ENCODE assay signal across 1 cellular context in the genomic region with DNA sequence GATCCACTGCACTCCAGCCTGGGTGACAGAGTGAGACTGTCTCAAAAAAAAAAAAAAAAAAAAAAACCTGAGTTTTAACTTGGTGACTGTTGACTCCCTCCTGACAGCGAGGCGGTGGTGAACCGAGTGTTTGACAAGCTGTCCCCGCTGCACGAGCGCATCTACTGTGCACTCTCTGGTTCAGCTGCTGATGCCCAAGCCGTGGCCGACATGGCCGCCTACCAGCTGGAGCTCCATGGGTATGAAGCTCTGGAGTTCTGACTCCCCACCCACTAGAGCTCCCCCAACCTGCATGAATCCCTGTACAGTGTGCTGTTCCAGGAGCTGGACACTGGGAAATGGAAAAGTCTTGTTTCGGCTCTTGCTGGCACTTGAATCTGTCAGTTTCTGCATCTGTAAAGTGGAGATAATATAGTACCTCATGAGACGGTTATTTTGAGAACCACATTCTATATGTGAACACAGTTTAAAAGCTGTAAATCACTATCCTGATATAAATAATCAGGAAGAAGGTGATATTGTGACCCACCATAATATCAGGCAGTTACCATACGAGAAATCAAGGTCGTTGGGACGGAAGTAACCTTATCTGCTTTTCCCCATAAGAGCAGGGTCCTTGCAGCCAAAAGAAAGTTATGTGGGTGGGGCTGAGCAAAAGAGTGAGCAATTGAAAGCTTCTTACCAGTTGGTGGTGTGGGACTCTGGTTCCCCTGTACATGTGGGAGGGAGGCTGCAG.
TF ChIP-seq lines count a peak whose summit lies in the region.

No MANE protein-coding gene starts in this region.

TF ChIP-seq in K562, 482 proteins besides CTCF, POLR2A, EP300 and RAD21 (continued from another document and continues in another):
- TF ChIP-seq, protein P1, sequence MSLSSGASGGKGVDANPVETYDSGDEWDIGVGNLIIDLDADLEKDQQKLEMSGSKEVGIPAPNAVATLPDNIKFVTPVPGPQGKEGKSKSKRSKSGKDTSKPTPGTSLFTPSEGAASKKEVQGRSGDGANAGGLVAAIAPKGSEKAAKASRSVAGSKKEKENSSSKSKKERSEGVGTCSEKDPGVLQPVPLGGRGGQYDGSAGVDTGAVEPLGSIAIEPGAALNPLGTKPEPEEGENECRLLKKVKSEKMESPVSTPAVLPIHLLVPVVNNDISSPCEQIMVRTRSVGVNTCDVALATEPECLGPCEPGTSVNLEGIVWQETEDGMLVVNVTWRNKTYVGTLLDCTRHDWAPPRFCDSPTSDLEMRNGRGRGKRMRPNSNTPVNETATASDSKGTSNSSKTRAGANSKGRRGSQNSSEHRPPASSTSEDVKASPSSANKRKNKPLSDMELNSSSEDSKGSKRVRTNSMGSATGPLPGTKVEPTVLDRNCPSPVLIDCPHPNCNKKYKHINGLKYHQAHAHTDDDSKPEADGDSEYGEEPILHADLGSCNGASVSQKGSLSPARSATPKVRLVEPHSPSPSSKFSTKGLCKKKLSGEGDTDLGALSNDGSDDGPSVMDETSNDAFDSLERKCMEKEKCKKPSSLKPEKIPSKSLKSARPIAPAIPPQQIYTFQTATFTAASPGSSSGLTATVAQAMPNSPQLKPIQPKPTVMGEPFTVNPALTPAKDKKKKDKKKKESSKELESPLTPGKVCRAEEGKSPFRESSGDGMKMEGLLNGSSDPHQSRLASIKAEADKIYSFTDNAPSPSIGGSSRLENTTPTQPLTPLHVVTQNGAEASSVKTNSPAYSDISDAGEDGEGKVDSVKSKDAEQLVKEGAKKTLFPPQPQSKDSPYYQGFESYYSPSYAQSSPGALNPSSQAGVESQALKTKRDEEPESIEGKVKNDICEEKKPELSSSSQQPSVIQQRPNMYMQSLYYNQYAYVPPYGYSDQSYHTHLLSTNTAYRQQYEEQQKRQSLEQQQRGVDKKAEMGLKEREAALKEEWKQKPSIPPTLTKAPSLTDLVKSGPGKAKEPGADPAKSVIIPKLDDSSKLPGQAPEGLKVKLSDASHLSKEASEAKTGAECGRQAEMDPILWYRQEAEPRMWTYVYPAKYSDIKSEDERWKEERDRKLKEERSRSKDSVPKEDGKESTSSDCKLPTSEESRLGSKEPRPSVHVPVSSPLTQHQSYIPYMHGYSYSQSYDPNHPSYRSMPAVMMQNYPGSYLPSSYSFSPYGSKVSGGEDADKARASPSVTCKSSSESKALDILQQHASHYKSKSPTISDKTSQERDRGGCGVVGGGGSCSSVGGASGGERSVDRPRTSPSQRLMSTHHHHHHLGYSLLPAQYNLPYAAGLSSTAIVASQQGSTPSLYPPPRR (CRISPR knock-in tag; IDR thresholded peaks at IDR 0.05; ENCODE audit: borderline replicate concordance), result no peak
- TF ChIP-seq TAF15 (IDR thresholded peaks at IDR 0.05; ENCODE audit: low read depth, low read length), result no peak
- no peak for TF ChIP-seq TGIF2 (CRISPR knock-in tag; IDR thresholded peaks at IDR 0.05)
- TF ChIP-seq, protein P2, sequence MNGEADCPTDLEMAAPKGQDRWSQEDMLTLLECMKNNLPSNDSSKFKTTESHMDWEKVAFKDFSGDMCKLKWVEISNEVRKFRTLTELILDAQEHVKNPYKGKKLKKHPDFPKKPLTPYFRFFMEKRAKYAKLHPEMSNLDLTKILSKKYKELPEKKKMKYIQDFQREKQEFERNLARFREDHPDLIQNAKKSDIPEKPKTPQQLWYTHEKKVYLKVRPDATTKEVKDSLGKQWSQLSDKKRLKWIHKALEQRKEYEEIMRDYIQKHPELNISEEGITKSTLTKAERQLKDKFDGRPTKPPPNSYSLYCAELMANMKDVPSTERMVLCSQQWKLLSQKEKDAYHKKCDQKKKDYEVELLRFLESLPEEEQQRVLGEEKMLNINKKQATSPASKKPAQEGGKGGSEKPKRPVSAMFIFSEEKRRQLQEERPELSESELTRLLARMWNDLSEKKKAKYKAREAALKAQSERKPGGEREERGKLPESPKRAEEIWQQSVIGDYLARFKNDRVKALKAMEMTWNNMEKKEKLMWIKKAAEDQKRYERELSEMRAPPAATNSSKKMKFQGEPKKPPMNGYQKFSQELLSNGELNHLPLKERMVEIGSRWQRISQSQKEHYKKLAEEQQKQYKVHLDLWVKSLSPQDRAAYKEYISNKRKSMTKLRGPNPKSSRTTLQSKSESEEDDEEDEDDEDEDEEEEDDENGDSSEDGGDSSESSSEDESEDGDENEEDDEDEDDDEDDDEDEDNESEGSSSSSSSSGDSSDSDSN (IDR thresholded peaks at IDR 0.05; ENCODE audit: borderline replicate concordance in 1 of 2, low read depth in 2 of 2, low read length in 2 of 2), result no peak
- TF ChIP-seq NRF1 (conservative IDR thresholded peaks at IDR 0.05 in 1 of 2, IDR thresholded peaks at IDR 0.05 in 1 of 2), result no peak
- TF ChIP-seq, protein P3, sequence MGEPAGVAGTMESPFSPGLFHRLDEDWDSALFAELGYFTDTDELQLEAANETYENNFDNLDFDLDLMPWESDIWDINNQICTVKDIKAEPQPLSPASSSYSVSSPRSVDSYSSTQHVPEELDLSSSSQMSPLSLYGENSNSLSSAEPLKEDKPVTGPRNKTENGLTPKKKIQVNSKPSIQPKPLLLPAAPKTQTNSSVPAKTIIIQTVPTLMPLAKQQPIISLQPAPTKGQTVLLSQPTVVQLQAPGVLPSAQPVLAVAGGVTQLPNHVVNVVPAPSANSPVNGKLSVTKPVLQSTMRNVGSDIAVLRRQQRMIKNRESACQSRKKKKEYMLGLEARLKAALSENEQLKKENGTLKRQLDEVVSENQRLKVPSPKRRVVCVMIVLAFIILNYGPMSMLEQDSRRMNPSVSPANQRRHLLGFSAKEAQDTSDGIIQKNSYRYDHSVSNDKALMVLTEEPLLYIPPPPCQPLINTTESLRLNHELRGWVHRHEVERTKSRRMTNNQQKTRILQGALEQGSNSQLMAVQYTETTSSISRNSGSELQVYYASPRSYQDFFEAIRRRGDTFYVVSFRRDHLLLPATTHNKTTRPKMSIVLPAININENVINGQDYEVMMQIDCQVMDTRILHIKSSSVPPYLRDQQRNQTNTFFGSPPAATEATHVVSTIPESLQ (CRISPR knock-in tag; IDR thresholded peaks at IDR 0.05), result no peak
- TF ChIP-seq JUND (IDR thresholded peaks at IDR 0.05; ENCODE audit: borderline replicate concordance, low read depth, low read length), result no peak
- TF ChIP-seq JUND (tag; IDR thresholded peaks at IDR 0.05; ENCODE audit: borderline replicate concordance, low read depth, low read length), result no peak; the same call in 2 of the 3 replicates
- TF ChIP-seq, protein P4, sequence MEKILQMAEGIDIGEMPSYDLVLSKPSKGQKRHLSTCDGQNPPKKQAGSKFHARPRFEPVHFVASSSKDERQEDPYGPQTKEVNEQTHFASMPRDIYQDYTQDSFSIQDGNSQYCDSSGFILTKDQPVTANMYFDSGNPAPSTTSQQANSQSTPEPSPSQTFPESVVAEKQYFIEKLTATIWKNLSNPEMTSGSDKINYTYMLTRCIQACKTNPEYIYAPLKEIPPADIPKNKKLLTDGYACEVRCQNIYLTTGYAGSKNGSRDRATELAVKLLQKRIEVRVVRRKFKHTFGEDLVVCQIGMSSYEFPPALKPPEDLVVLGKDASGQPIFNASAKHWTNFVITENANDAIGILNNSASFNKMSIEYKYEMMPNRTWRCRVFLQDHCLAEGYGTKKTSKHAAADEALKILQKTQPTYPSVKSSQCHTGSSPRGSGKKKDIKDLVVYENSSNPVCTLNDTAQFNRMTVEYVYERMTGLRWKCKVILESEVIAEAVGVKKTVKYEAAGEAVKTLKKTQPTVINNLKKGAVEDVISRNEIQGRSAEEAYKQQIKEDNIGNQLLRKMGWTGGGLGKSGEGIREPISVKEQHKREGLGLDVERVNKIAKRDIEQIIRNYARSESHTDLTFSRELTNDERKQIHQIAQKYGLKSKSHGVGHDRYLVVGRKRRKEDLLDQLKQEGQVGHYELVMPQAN (IDR thresholded peaks at IDR 0.05; ENCODE audit: borderline replicate concordance), result no peak
- TF ChIP-seq, protein P5, sequence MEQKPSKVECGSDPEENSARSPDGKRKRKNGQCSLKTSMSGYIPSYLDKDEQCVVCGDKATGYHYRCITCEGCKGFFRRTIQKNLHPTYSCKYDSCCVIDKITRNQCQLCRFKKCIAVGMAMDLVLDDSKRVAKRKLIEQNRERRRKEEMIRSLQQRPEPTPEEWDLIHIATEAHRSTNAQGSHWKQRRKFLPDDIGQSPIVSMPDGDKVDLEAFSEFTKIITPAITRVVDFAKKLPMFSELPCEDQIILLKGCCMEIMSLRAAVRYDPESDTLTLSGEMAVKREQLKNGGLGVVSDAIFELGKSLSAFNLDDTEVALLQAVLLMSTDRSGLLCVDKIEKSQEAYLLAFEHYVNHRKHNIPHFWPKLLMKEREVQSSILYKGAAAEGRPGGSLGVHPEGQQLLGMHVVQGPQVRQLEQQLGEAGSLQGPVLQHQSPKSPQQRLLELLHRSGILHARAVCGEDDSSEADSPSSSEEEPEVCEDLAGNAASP (IDR thresholded peaks at IDR 0.05), result no peak
- TF ChIP-seq, protein P6, sequence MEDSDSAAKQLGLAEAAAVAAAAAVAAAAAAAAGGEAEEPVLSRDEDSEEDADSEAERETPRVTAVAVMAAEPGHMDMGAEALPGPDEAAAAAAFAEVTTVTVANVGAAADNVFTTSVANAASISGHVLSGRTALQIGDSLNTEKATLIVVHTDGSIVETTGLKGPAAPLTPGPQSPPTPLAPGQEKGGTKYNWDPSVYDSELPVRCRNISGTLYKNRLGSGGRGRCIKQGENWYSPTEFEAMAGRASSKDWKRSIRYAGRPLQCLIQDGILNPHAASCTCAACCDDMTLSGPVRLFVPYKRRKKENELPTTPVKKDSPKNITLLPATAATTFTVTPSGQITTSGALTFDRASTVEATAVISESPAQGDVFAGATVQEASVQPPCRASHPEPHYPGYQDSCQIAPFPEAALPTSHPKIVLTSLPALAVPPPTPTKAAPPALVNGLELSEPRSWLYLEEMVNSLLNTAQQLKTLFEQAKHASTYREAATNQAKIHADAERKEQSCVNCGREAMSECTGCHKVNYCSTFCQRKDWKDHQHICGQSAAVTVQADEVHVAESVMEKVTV (CRISPR knock-in tag; IDR thresholded peaks at IDR 0.05), result no peak
- no peak for TF ChIP-seq PCBP2 (IDR thresholded peaks at IDR 0.05; ENCODE audit: low read depth, low read length, poor library complexity, severe bottlenecking)
- no peak for TF ChIP-seq ZNF224 (CRISPR knock-in tag; IDR thresholded peaks at IDR 0.05)
- TF ChIP-seq, protein P7, sequence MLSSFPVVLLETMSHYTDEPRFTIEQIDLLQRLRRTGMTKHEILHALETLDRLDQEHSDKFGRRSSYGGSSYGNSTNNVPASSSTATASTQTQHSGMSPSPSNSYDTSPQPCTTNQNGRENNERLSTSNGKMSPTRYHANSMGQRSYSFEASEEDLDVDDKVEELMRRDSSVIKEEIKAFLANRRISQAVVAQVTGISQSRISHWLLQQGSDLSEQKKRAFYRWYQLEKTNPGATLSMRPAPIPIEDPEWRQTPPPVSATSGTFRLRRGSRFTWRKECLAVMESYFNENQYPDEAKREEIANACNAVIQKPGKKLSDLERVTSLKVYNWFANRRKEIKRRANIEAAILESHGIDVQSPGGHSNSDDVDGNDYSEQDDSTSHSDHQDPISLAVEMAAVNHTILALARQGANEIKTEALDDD (IDR thresholded peaks at IDR 0.05), result no peak; the same call in 1 of the 2 replicates
- TF ChIP-seq ARID1B (IDR thresholded peaks at IDR 0.05), result peak; percentile 87
- TF ChIP-seq ELF1 (tag; IDR thresholded peaks at IDR 0.05), result no peak
- TF ChIP-seq NCOR1 (IDR thresholded peaks at IDR 0.05), result peak; percentile 80
- TF ChIP-seq, protein P8, sequence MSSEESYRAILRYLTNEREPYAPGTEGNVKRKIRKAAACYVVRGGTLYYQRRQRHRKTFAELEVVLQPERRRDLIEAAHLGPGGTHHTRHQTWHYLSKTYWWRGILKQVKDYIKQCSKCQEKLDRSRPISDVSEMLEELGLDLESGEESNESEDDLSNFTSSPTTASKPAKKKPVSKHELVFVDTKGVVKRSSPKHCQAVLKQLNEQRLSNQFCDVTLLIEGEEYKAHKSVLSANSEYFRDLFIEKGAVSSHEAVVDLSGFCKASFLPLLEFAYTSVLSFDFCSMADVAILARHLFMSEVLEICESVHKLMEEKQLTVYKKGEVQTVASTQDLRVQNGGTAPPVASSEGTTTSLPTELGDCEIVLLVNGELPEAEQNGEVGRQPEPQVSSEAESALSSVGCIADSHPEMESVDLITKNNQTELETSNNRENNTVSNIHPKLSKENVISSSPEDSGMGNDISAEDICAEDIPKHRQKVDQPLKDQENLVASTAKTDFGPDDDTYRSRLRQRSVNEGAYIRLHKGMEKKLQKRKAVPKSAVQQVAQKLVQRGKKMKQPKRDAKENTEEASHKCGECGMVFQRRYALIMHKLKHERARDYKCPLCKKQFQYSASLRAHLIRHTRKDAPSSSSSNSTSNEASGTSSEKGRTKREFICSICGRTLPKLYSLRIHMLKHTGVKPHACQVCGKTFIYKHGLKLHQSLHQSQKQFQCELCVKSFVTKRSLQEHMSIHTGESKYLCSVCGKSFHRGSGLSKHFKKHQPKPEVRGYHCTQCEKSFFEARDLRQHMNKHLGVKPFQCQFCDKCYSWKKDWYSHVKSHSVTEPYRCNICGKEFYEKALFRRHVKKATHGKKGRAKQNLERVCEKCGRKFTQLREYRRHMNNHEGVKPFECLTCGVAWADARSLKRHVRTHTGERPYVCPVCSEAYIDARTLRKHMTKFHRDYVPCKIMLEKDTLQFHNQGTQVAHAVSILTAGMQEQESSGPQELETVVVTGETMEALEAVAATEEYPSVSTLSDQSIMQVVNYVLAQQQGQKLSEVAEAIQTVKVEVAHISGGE (CRISPR knock-in tag; IDR thresholded peaks at IDR 0.05), result no peak
- peak in 1 of 2 experiments; percentile 48; a peak in 2 of 4 replicates for TF ChIP-seq TRIM24 (IDR thresholded peaks at IDR 0.05)
- no peak for TF ChIP-seq KHSRP (IDR thresholded peaks at IDR 0.05)
- no peak for TF ChIP-seq ESRRB (CRISPR knock-in tag; IDR thresholded peaks at IDR 0.05; ENCODE audit: borderline replicate concordance)
- TF ChIP-seq MBD2 (IDR thresholded peaks at IDR 0.05; ENCODE audit: borderline replicate concordance, low read depth), result no peak
- TF ChIP-seq ZNF586 (CRISPR knock-in tag; conservative IDR thresholded peaks at IDR 0.05), result 0 out of 2 replicates have a peak, but pooled peaks have one; percentile 22
- peak; percentile 85 for TF ChIP-seq NFIC (IDR thresholded peaks at IDR 0.05)
- TF ChIP-seq ZBED1 (IDR thresholded peaks at IDR 0.05), result no peak
- TF ChIP-seq RBBP5 (IDR thresholded peaks at IDR 0.05; ENCODE audit: borderline replicate concordance, insufficient read depth, low read length, poor library complexity, severe bottlenecking), result no peak
- no peak for TF ChIP-seq SREBF2 (CRISPR knock-in tag; IDR thresholded peaks at IDR 0.05)
- TF ChIP-seq, protein P9, sequence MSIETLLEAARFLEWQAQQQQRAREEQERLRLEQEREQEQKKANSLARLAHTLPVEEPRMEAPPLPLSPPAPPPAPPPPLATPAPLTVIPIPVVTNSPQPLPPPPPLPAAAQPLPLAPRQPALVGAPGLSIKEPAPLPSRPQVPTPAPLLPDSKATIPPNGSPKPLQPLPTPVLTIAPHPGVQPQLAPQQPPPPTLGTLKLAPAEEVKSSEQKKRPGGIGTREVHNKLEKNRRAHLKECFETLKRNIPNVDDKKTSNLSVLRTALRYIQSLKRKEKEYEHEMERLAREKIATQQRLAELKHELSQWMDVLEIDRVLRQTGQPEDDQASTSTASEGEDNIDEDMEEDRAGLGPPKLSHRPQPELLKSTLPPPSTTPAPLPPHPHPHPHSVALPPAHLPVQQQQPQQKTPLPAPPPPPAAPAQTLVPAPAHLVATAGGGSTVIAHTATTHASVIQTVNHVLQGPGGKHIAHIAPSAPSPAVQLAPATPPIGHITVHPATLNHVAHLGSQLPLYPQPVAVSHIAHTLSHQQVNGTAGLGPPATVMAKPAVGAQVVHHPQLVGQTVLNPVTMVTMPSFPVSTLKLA (conservative IDR thresholded peaks at IDR 0.05), result 0 out of 4 replicates have a peak, but pooled peaks have one; percentile 18 to 21
- TF ChIP-seq ZBTB7A (IDR thresholded peaks at IDR 0.05; ENCODE audit: borderline replicate concordance, control insufficient read depth, low read depth, low read length), result no peak
- TF ChIP-seq SMAD1 (IDR thresholded peaks at IDR 0.05; ENCODE audit: low read depth, low read length, partially characterized antibody), result peak; percentile 31
- no peak; the same call in 1 of the 2 replicates for TF ChIP-seq CTBP1 (IDR thresholded peaks at IDR 0.05; ENCODE audit: borderline replicate concordance)
- TF ChIP-seq HMG20B (CRISPR knock-in tag; IDR thresholded peaks at IDR 0.05), result no peak
